8 cellular contexts compared by ENCODE assay signal in genomic region chr3:114383875-114384557, GRCh38.
A peak's percentile ranks its signal among the peaks of the same experiment; 100 is the strongest.
DNase-seq lines count a peak whose midpoint lies in the region; ATAC-seq and TF ChIP-seq lines count a peak whose summit lies in the region.

No MANE protein-coding gene starts in this region.

- H3K4me1 ChIP-seq in foreskin keratinocyte = peaks cover 11% of the 10 kb centered on the region
- H3K4me1 ChIP-seq in neutrophil (ENCODE audit: control insufficient read depth in 1 of 2, insufficient read depth in 1 of 2, low read depth in 1 of 2, low read length in 1 of 2) = no peaks in the 10 kb centered on the region

- H3K27me3 ChIP-seq in foreskin keratinocyte = no peaks in the 10 kb centered on the region
- H3K27me3 ChIP-seq in neutrophil = no peaks in the 10 kb centered on the region

- peak; percentile 92 for DNase-seq in DMS 273 (lab: John Stamatoyannopoulos, UW; ENCODE audit: unreplicated experiment)
- DNase-seq in HuH-7.5 (ENCODE audit: low spot score) = peak; percentile 54
- DNase-seq in RWPE1 (ENCODE audit: low spot score) = peak; percentile 60
- peak; percentile 88 for DNase-seq in activated effector memory CD4-positive, alpha-beta T cell treated with anti-CD3 and anti-CD28 coated beads, Interleukin-2, amount 50 U/mL, for 16 hours
- DNase-seq in foreskin keratinocyte = peak in 1 of 2 donors; percentile 47
- peak; percentile 81 for DNase-seq in stromal cell of bone marrow (ENCODE audit: low read depth)

- ATAC-seq in GM21360 (IDR thresholded peaks at IDR 0.05; ENCODE audit: unreplicated experiment) (peak; percentile 88), foreskin keratinocyte (peak; percentile 93)

- H3K9me3 ChIP-seq in neutrophil = no peaks in the 10 kb centered on the region

- peaks cover 17% of the 10 kb centered on the region for H3K36me3 ChIP-seq in neutrophil

- H3K4me3 ChIP-seq in neutrophil (ENCODE audit: low read depth in 1 of 2, low read length in 1 of 2) = peak overlapping the region in 1 of 2 experiments; percentile 35

- POLR2A ChIA-PET in RWPE1 (lab: Yijun Ruan, JAX; ENCODE audit: low non-redundant PET) = no interaction called here

- TF ChIP-seq CTCF in RWPE1 (conservative IDR thresholded peaks at IDR 0.05; ENCODE audit: low read depth) (peak; percentile 94), foreskin keratinocyte (conservative IDR thresholded peaks at IDR 0.05) (peak; percentile 94), neutrophil (IDR thresholded peaks at IDR 0.05) (peak; percentile 14)

- no peak overlapping the region for H3K27ac ChIP-seq in RWPE1
- no peak overlapping the region for H3K27ac ChIP-seq in foreskin keratinocyte
- no peak overlapping the region for H3K27ac ChIP-seq in neutrophil

- CTCF ChIA-PET in RWPE1 (lab: Yijun Ruan, JAX) = interaction anchor here (0.5 to 1.0 kb wide), 17 partner anchors 9 to 1452 kb away, joined by 3 to 14 read pairs (median 4); no protein-coding TSS in a partner anchor

Comparison
In these comparisons a context has a peak if more than half of its experiments do, and no peak if none do; other contexts are left out.
1. CTCF ChIP-seq: peak in every context shown above with its lines; median percentile 94 in RWPE1; 94 in foreskin keratinocyte; 14 in neutrophil.